Comparison of ENCODE assay signal across 8 cellular contexts in the genomic region with DNA sequence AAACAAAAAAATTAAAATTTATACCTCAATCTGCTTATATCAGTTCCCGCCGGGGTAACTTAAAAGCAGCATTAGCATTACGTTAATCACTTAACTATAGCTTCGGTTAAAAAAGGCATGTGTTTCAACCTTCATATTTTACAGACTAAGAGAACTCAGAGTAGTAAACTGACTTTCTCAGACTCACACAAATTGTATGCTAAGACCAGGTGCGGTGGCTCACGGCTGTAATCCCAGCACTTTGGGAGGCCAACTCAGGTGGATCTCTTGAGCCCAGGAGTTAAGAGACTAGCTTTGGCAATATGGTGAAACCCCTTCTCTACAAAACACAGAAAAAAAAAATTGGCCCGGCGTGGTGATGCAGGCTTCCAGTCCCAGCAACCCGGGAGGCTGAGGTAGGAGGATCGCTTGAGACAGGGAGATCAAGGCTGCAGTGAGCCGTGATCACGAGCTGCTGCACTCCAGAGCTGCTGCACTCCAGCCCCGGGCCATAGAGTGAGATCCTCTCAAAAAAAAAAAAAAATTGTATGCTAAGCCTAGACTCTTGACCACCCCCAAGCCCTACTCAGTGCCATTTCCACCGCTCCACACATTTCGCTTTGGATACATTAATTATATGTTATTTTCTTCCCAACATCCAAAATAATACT. TPM values are rescaled to one million over a fixed set of nuclear protein-coding genes. Genes with fewer than 3 reads are reported as not detected.
DNase-seq lines count a peak whose midpoint lies in the region; ATAC-seq and TF ChIP-seq lines count a peak whose summit lies in the region.

No MANE protein-coding gene starts in this region.

- DNase-seq in activated naive CD4-positive, alpha-beta T cell treated with anti-CD3 and anti-CD28 coated beads for 36 hours, result peak; percentile 26
- DNase-seq in activated naive CD4-positive, alpha-beta T cell treated with anti-CD3 and anti-CD28 coated beads, Interleukin-2, amount 50 U/mL, for 72 hours (ENCODE audit: low spot score in 2 of 2), result no peak
- peak; percentile 60 for DNase-seq in activated CD4-positive, alpha-beta memory T cell treated with anti-CD3 and anti-CD28 coated beads for 36 hours
- DNase-seq in testis (peak; percentile 65), HCEC 1CT (no peak)
- no peak for DNase-seq in effector CD4-positive, alpha-beta T cell

- POLR2A ChIA-PET in activated CD4-positive, alpha-beta memory T cell treated with anti-CD3 and anti-CD28 coated beads for 36 hours (lab: Charles Lee), result interaction anchor here (0.7 to 16.1 kb wide), 14 partner anchors 8 to 555 kb away, joined by 3 to 483 read pairs (median 20); a partner anchor contains a TSS

- H3K27me3 ChIP-seq in testis, result no peaks in the 10 kb centered on the region

- no peaks in the 10 kb centered on the region for H3K27me3 Mint-ChIP-seq in activated naive CD4-positive, alpha-beta T cell treated with anti-CD3 and anti-CD28 coated beads for 36 hours (ENCODE audit: low read depth)
- H3K27me3 Mint-ChIP-seq in activated CD4-positive, alpha-beta memory T cell treated with anti-CD3 and anti-CD28 coated beads for 36 hours, result no peaks in the 10 kb centered on the region

- no peak for TF ChIP-seq CTCF in testis (IDR thresholded peaks at IDR 0.05)

- peak overlapping the region; percentile 91 to 99 for H3K27ac ChIP-seq in testis

- H3K4me3 ChIP-seq in iPS-11a (ENCODE audit: low read depth, low read length) (peak overlapping the region; percentile 81), testis (peak overlapping the region; percentile 86 to 92)

- H3K4me1 ChIP-seq in testis, result peaks cover 20% of the 10 kb centered on the region

- peak overlapping the region; percentile 90 for H3K4me3 Mint-ChIP-seq in activated naive CD4-positive, alpha-beta T cell treated with anti-CD3 and anti-CD28 coated beads for 36 hours
- H3K4me3 Mint-ChIP-seq in activated CD4-positive, alpha-beta memory T cell treated with anti-CD3 and anti-CD28 coated beads for 36 hours, result peak overlapping the region; percentile 92

- no peaks in the 10 kb centered on the region for H3K9me3 Mint-ChIP-seq in activated naive CD4-positive, alpha-beta T cell treated with anti-CD3 and anti-CD28 coated beads for 36 hours
- no peaks in the 10 kb centered on the region for H3K9me3 Mint-ChIP-seq in activated naive CD4-positive, alpha-beta T cell treated with anti-CD3 and anti-CD28 coated beads, Interleukin-2, amount 50 U/mL, for 72 hours
- no peaks in the 10 kb centered on the region for H3K9me3 Mint-ChIP-seq in activated CD4-positive, alpha-beta memory T cell treated with anti-CD3 and anti-CD28 coated beads for 36 hours

- intact Hi-C loops in activated naive CD4-positive, alpha-beta T cell treated with anti-CD3 and anti-CD28 coated beads for 36 hours (cut with micrococcal nuclease), result loop anchor here (5.0 kb wide), 1 partner anchor 522 kb away; a partner anchor contains a TSS
- intact Hi-C loops in activated CD4-positive, alpha-beta memory T cell treated with anti-CD3 and anti-CD28 coated beads for 36 hours (cut with micrococcal nuclease), result loop anchor here (5.0 kb wide), 1 partner anchor 527 kb away; no protein-coding TSS in a partner anchor
- intact Hi-C loops in testis (cut with DNase I; ENCODE audit: low total_unique reads), result no loop called here

- no peak for TF ChIP-seq POLR2A in testis (IDR thresholded peaks at IDR 0.05)

- CTCF ChIA-PET in activated naive CD4-positive, alpha-beta T cell treated with anti-CD3 and anti-CD28 coated beads for 36 hours (lab: Charles Lee), result interaction anchor here (0.7 to 14.7 kb wide), 7 partner anchors 19 to 1424 kb away, joined by 3 to 152 read pairs (median 9); no protein-coding TSS in a partner anchor
- CTCF ChIA-PET in activated CD4-positive, alpha-beta memory T cell treated with anti-CD3 and anti-CD28 coated beads for 36 hours (lab: Charles Lee), result interaction anchor here (1.3 to 10.4 kb wide), 10 partner anchors 7 to 123 kb away, joined by 3 to 110 read pairs (median 17); a partner anchor contains a TSS

- ATAC-seq in activated naive CD4-positive, alpha-beta T cell treated with anti-CD3 and anti-CD28 coated beads, Interleukin-2, amount 50 U/mL, for 72 hours, result no peak
- ATAC-seq in GM18867 (IDR thresholded peaks at IDR 0.05; ENCODE audit: unreplicated experiment), result no peak

- H3K36me3 ChIP-seq in testis (ENCODE audit: low read depth, missing control alignments), result no peaks in the 10 kb centered on the region

- H3K9me3 ChIP-seq in testis, result no peaks in the 10 kb centered on the region

- peaks cover 64% of the 10 kb centered on the region for H3K4me1 Mint-ChIP-seq in activated naive CD4-positive, alpha-beta T cell treated with anti-CD3 and anti-CD28 coated beads for 36 hours (ENCODE audit: low read depth)
- H3K4me1 Mint-ChIP-seq in activated CD4-positive, alpha-beta memory T cell treated with anti-CD3 and anti-CD28 coated beads for 36 hours (ENCODE audit: low read depth), result peaks cover 47% of the 10 kb centered on the region

- 11 to 14% methylated on average over 15 of the region's 15 CpGs for WGBS in testis, 2 donors

- peak overlapping the region; percentile 83 for H3K27ac Mint-ChIP-seq in activated naive CD4-positive, alpha-beta T cell treated with anti-CD3 and anti-CD28 coated beads for 36 hours
- peak overlapping the region in 1 of 2 donors; percentile 56 for H3K27ac Mint-ChIP-seq in activated naive CD4-positive, alpha-beta T cell treated with anti-CD3 and anti-CD28 coated beads, Interleukin-2, amount 50 U/mL, for 72 hours
- H3K27ac Mint-ChIP-seq in activated CD4-positive, alpha-beta memory T cell treated with anti-CD3 and anti-CD28 coated beads for 36 hours, result peak overlapping the region; percentile 90

- peaks cover 4% of the 10 kb centered on the region for H3K36me3 Mint-ChIP-seq in activated naive CD4-positive, alpha-beta T cell treated with anti-CD3 and anti-CD28 coated beads for 36 hours (ENCODE audit: low read depth)
- H3K36me3 Mint-ChIP-seq in activated naive CD4-positive, alpha-beta T cell treated with anti-CD3 and anti-CD28 coated beads, Interleukin-2, amount 50 U/mL, for 72 hours, result peaks cover 0 to 15% of the 10 kb centered on the region in 2 donors
- peaks cover 45% of the 10 kb centered on the region for H3K36me3 Mint-ChIP-seq in activated CD4-positive, alpha-beta memory T cell treated with anti-CD3 and anti-CD28 coated beads for 36 hours

RNA-seq across cellular contexts. Expression of a gene that starts 2.4 kb away (rescaled TPM):
- 10 to 100 TPM; 54.4 to 57.3 TPM for total RNA-seq in activated naive CD4-positive, alpha-beta T cell treated with anti-CD3 and anti-CD28 coated beads for 36 hours
- 10 to 100 TPM; 49.1 to 61.8 TPM for total RNA-seq in activated naive CD4-positive, alpha-beta T cell treated with anti-CD3 and anti-CD28 coated beads, Interleukin-2, amount 50 U/mL, for 72 hours
- 100 to 1,000 TPM; 106 to 108 TPM for total RNA-seq in activated CD4-positive, alpha-beta memory T cell treated with anti-CD3 and anti-CD28 coated beads for 36 hours
- 10 to 100 TPM; 82.0 to 85.1 TPM for total RNA-seq in testis
- 107 TPM for polyA plus RNA-seq in testis (ENCODE audit: insufficient read depth, low read depth, low replicate concordance)

Comparison
In these comparisons a context has a peak if more than half of its experiments do, and no peak if none do; other contexts are left out.
1. DNase-seq: peak in activated naive CD4-positive, alpha-beta T cell treated with anti-CD3 and anti-CD28 coated beads for 36 hours (single experiment), activated CD4-positive, alpha-beta memory T cell treated with anti-CD3 and anti-CD28 coated beads for 36 hours (single experiment) and testis (single experiment); none in activated naive CD4-positive, alpha-beta T cell treated with anti-CD3 and anti-CD28 coated beads, Interleukin-2, amount 50 U/mL, for 72 hours (0 of 2), effector CD4-positive, alpha-beta T cell (single experiment) and HCEC 1CT (single experiment).